ENCODE assay signal across 16 cellular contexts in genomic region chr14:94213021-94213420, GRCh38. TPM values are rescaled to one million over a fixed set of nuclear protein-coding genes. Genes with fewer than 3 reads are reported as not detected.
DNase-seq lines count a peak whose midpoint lies in the region; ATAC-seq, FAIRE-seq and TF ChIP-seq lines count a peak whose summit lies in the region.
"Had no signal": no experiment of that assay in that cellular context is flagged by ENCODE, and none has a peak within 500 bp of the region (broad histone marks: within the 10 kb centered on the region; RNA-seq: fewer than 3 reads in every experiment).

No MANE protein-coding gene starts in this region.

- H3K4me3 ChIP-seq in endothelial cell of umbilical vein (replicated peaks in 1 of 3; ENCODE audit: insufficient read depth in 1 of 3, low read depth in 1 of 3, low read length in 3 of 3) (no peak overlapping the region), trophoblast cell (ENCODE audit: low read depth, low read length) (no peak overlapping the region), ascending aorta (no peak overlapping the region)
- H3K4me3 ChIP-seq: neural progenitor cell, smooth muscle cell had no signal

- no peaks in the 10 kb centered on the region for H3K27me3 ChIP-seq in endothelial cell of umbilical vein (ENCODE audit: control insufficient read depth in 2 of 2, insufficient read depth in 2 of 2, low read length in 2 of 2)
- no peaks in the 10 kb centered on the region for H3K27me3 ChIP-seq in trophoblast cell (ENCODE audit: insufficient read depth, low read length)
- no peaks in the 10 kb centered on the region for H3K27me3 ChIP-seq in ascending aorta
- H3K27me3 ChIP-seq: neural progenitor cell had no signal

- no peak overlapping the region for H3K4ac ChIP-seq in trophoblast cell (ENCODE audit: low read depth, low read length)

- no CpG with 5 or more reads among the region's 1 CpG for WGBS in trophoblast cell (ENCODE audit: extremely low coverage, insufficient coverage, insufficient read length)

- H3K27ac ChIP-seq in endothelial cell of umbilical vein (ENCODE audit: insufficient read depth, low read depth, low read length) (no peak overlapping the region), trophoblast cell (ENCODE audit: low read depth, low read length) (no peak overlapping the region), ascending aorta (no peak overlapping the region)
- H3K27ac ChIP-seq: neural progenitor cell had no signal

- CTCF ChIA-PET in endothelial cell of umbilical vein (lab: Charles Lee): no interaction called here

- no peaks in the 10 kb centered on the region for H3K79me2 ChIP-seq in endothelial cell of umbilical vein (ENCODE audit: control insufficient read depth, insufficient read depth, low read length)
- no peaks in the 10 kb centered on the region for H3K79me2 ChIP-seq in trophoblast cell (ENCODE audit: control insufficient read depth, insufficient read depth, low read length, poor library complexity)

- H3K4me2 ChIP-seq in endothelial cell of umbilical vein (ENCODE audit: insufficient read depth, low read length): no peak overlapping the region
- H3K4me2 ChIP-seq in trophoblast cell (ENCODE audit: low read length): no peak overlapping the region
- H3K4me2 ChIP-seq: neural progenitor cell, smooth muscle cell had no signal

- intact Hi-C loops in endothelial cell of umbilical vein (cut with micrococcal nuclease) (no loop called here), ascending aorta (cut with DNase I) (no loop called here)

- no TSS peak for BruUV-seq in endothelial cell of umbilical vein (replicated peaks; lab: Mats Ljungman, UMichigan)

- no peak overlapping the region for H4K8ac ChIP-seq in trophoblast cell (ENCODE audit: low read depth, low read length)

- POLR2A ChIA-PET in endothelial cell of umbilical vein (lab: Charles Lee): no interaction called here

- no peak overlapping the region for H3K9ac ChIP-seq in endothelial cell of umbilical vein (replicated peaks; ENCODE audit: extremely low read depth, insufficient read depth, low read length)
- H3K9ac ChIP-seq in trophoblast cell (ENCODE audit: low read length): no peak overlapping the region
- H3K9ac ChIP-seq: neural progenitor cell had no signal

- H3K9me1 ChIP-seq in endothelial cell of umbilical vein (replicated peaks; ENCODE audit: control insufficient read depth, extremely low read depth, insufficient read depth, low read length): no peaks in the 10 kb centered on the region

- H2BK5ac ChIP-seq in trophoblast cell (ENCODE audit: low read depth, low read length, poor library complexity): no peak overlapping the region

- H3K9me3 ChIP-seq in endothelial cell of umbilical vein (replicated peaks; ENCODE audit: control insufficient read depth, insufficient read depth, low read length): no peaks in the 10 kb centered on the region
- no peaks in the 10 kb centered on the region for H3K9me3 ChIP-seq in trophoblast cell (ENCODE audit: insufficient read depth, low read depth, low read length)
- no peaks in the 10 kb centered on the region for H3K9me3 ChIP-seq in ascending aorta

- no peak overlapping the region for H3K18ac ChIP-seq in trophoblast cell (ENCODE audit: low read length)

- no peaks in the 10 kb centered on the region for H3K79me1 ChIP-seq in trophoblast cell (ENCODE audit: low read length)

- no peak overlapping the region for H2AK5ac ChIP-seq in trophoblast cell (ENCODE audit: low read length)

- H4K20me1 ChIP-seq in endothelial cell of umbilical vein (replicated peaks; ENCODE audit: control insufficient read depth, extremely low read depth, insufficient read depth, low read length): no peaks in the 10 kb centered on the region

- no peak for ATAC-seq in HG03159 (IDR thresholded peaks at IDR 0.05; ENCODE audit: unreplicated experiment)
- no peak for ATAC-seq in GM18861 (IDR thresholded peaks at IDR 0.05; ENCODE audit: unreplicated experiment)

- H3K14ac ChIP-seq in trophoblast cell (ENCODE audit: low read length): no peak overlapping the region

- TF ChIP-seq POLR2A in endothelial cell of umbilical vein (IDR thresholded peaks at IDR 0.05; ENCODE audit: low read depth, low read length): no peak

- no peak overlapping the region for H2AFZ ChIP-seq in endothelial cell of umbilical vein (ENCODE audit: low read depth, low read length)
- H2AFZ ChIP-seq in trophoblast cell (ENCODE audit: insufficient read depth, low read length, poor library complexity): no peak overlapping the region
- H2AFZ ChIP-seq: neural progenitor cell had no signal

- DNase-seq in GM04503 (ENCODE audit: low read depth) (peak; percentile 14), NOMO-1 (lab: John Stamatoyannopoulos, UW; ENCODE audit: unreplicated experiment in 2 of 2) (peak; percentile 14 to 76), endothelial cell of umbilical vein (ENCODE audit: low read depth, low spot score) (no peak), trophoblast cell (peak; percentile 11 to 35), ascending aorta (ENCODE audit: low spot score in 2 of 2) (no peak), NCI-H82 treated with DMSO at 0.1 percent for 48 hours (lab: John Stamatoyannopoulos, UW; ENCODE audit: unreplicated experiment) (no peak)
- DNase-seq: activated naive CD4-positive, alpha-beta T cell treated with Interleukin-2 at 50 U/mL for 16 hours; erythroblast; NCI-H1417 treated with DMSO at 0.1 percent for 48 hours; NCI-H774; SHP77 treated with DMSO at 0.1 percent for 48 hours had no signal

- no peak overlapping the region for H3K23ac ChIP-seq in trophoblast cell (ENCODE audit: low read length)

- H2BK120ac ChIP-seq in trophoblast cell (ENCODE audit: insufficient read depth, low read length, poor library complexity): no peak overlapping the region

- TF ChIP-seq CTCF in endothelial cell of umbilical vein (IDR thresholded peaks at IDR 0.05; ENCODE audit: extremely low read depth in 1 of 2, insufficient read depth in 1 of 2, low read depth in 1 of 2, low read length in 2 of 2) (no peak), ascending aorta (IDR thresholded peaks at IDR 0.05) (no peak)

- H3K4me1 ChIP-seq in endothelial cell of umbilical vein (ENCODE audit: control insufficient read depth, extremely low read depth, insufficient read depth, low read length): no peaks in the 10 kb centered on the region
- peaks cover 0 to 5% of the 10 kb centered on the region in 2 experiments for H3K4me1 ChIP-seq in trophoblast cell (ENCODE audit: control insufficient read depth in 1 of 2, insufficient read depth in 2 of 2, low read length in 2 of 2)
- H3K4me1 ChIP-seq in ascending aorta: no peaks in the 10 kb centered on the region

- no peak overlapping the region for H4K12ac ChIP-seq in trophoblast cell (ENCODE audit: low read depth, low read length)

- no peaks in the 10 kb centered on the region for H3K36me3 ChIP-seq in endothelial cell of umbilical vein (ENCODE audit: control insufficient read depth in 2 of 2, extremely low read depth in 1 of 2, insufficient read depth in 2 of 2, low read length in 2 of 2)
- H3K36me3 ChIP-seq in trophoblast cell (ENCODE audit: control insufficient read depth in 1 of 2, insufficient read depth in 2 of 2, low read length in 2 of 2): no peaks in the 10 kb centered on the region
- no peaks in the 10 kb centered on the region for H3K36me3 ChIP-seq in ascending aorta
- H3K36me3 ChIP-seq: neural progenitor cell had no signal

- dilution Hi-C loops in endothelial cell of umbilical vein (cut with MboI; ENCODE audit: extremely low pct_ligation_motif_present, low sequenced_read_pairs): loop anchor here (10.0 kb wide), 1 partner anchor 52 kb away; no protein-coding TSS in a partner anchor

- no peak overlapping the region for H4K91ac ChIP-seq in trophoblast cell (ENCODE audit: low read depth, low read length)

- FAIRE-seq in endothelial cell of umbilical vein (lab: Jason Lieb, UNC): no peak
- FAIRE-seq: TTC549 had no signal

- no peak overlapping the region for H2BK12ac ChIP-seq in trophoblast cell (ENCODE audit: low read length)

TF ChIP-seq in endothelial cell of umbilical vein, 7 proteins besides CTCF, POLR2A, EP300 and RAD21:
- TF ChIP-seq EZH2 (IDR thresholded peaks at IDR 0.05; ENCODE audit: borderline replicate concordance, low read depth, low read length, severe bottlenecking): no peak
- no peak for TF ChIP-seq MYC (IDR thresholded peaks at IDR 0.05; ENCODE audit: low read depth, low read length)
- TF ChIP-seq JUN (IDR thresholded peaks at IDR 0.05; ENCODE audit: borderline replicate concordance, insufficient read depth, insufficient read length, low read depth): no peak
- TF ChIP-seq FOS (IDR thresholded peaks at IDR 0.05; ENCODE audit: borderline replicate concordance, insufficient read depth, low read length): peak; percentile 7
- no peak for TF ChIP-seq POLR2AphosphoS5 (IDR thresholded peaks at IDR 0.05; ENCODE audit: insufficient read depth, low read depth, low read length)
- no peak for TF ChIP-seq GATA2 (IDR thresholded peaks at IDR 0.05; ENCODE audit: insufficient read depth, insufficient read length, low read depth, low read length)
- no peak for TF ChIP-seq MAX (IDR thresholded peaks at IDR 0.05; ENCODE audit: insufficient read depth, insufficient read length)

RNA-seq across cellular contexts. Expression of gene PPP4R4, which starts 38.9 kb away (rescaled TPM):
- total RNA-seq in endothelial cell of umbilical vein (not detected in 2 replicates), ascending aorta (not detected)
- not detected in 2 replicates for polyA plus RNA-seq in endothelial cell of umbilical vein
- not detected in 2 replicates for polyA plus RNA-seq in endothelial cell of umbilical vein (2011; cell fraction: cytosol; rRNA removed)
- not detected in 2 replicates for polyA plus RNA-seq in endothelial cell of umbilical vein (2011; cell fraction: nucleus; rRNA removed)
- not detected in 2 replicates for polyA plus RNA-seq in endothelial cell of umbilical vein (2012)
- 0.06 TPM in 1 of 2 replicates, not detected in the other for polyA minus RNA-seq in endothelial cell of umbilical vein
- polyA minus RNA-seq in endothelial cell of umbilical vein (2011; cell fraction: cytosol; rRNA and poly(A)+ RNA removed): not detected
- 0.10 TPM in 1 of 2 replicates, not detected in the other for polyA minus RNA-seq in endothelial cell of umbilical vein (2011; cell fraction: nucleus; rRNA and poly(A)+ RNA removed)
- 0.15 and 0.18 TPM in 2 replicates for polyA plus RNA-seq in trophoblast cell (2013)

Comparison
In these comparisons a context has a peak if more than half of its experiments do, and no peak if none do; other contexts are left out.
1. DNase-seq: peak in GM04503 (single experiment), NOMO-1 (2 of 2) and trophoblast cell (2 of 2); none in endothelial cell of umbilical vein (single experiment), ascending aorta (0 of 2) and NCI-H82 treated with DMSO at 0.1 percent for 48 hours (single experiment).